Comparison of ENCODE assay signal across 14 cellular contexts in genomic region chrX:2559124-2559523, GRCh38.
"Had no signal": no experiment of that assay in that cellular context is flagged by ENCODE, and none has a peak within 500 bp of the region (broad histone marks: within the 10 kb centered on the region; RNA-seq: fewer than 3 reads in every experiment).

No MANE protein-coding gene starts in this region.

- H3K27ac Mint-ChIP-seq: activated naive CD4-positive, alpha-beta T cell treated with anti-CD3 and anti-CD28 coated beads, Interleukin-2, amount 50 U/mL, for 24 hours; immature natural killer cell; memory B cell; progenitor cell of endocrine pancreas had no signal

- H3K36me3 ChIP-seq: tibial nerve had no signal

- H3K4me1 Mint-ChIP-seq: activated naive CD4-positive, alpha-beta T cell treated with anti-CD3 and anti-CD28 coated beads, Interleukin-2, amount 50 U/mL, for 24 hours; immature natural killer cell; memory B cell had no signal

- DNase-seq: activated CD4-positive, alpha-beta T cell treated with anti-CD3 and anti-CD28 coated beads for 48 hours; activated CD4-positive, CD25-positive, alpha-beta regulatory T cell; activated CD8-positive, alpha-beta memory T cell treated with anti-CD3 and anti-CD28 coated beads, Interleukin-2, amount 50 U/mL, for 4 hours; activated gamma-delta T cell; immature natural killer cell; kidney glomerular epithelial cell; stimulated activated CD4-positive, alpha-beta T cell treated with anti-CD3 and anti-CD28 coated beads, Interleukin-2, amount 100 ng/mL, for 24 hours; stimulated activated naive CD8-positive, alpha-beta T cell treated with anti-CD3 and anti-CD28 coated beads, Interleukin-15, Interleukin-2, amounts not matched to agents 100 U/mL and 50 U/mL, for 24 hours; T1000 had no signal

- H3K9me3 ChIP-seq: tibial nerve had no signal

- H3K4me3 Mint-ChIP-seq: activated naive CD4-positive, alpha-beta T cell treated with anti-CD3 and anti-CD28 coated beads, Interleukin-2, amount 50 U/mL, for 24 hours; immature natural killer cell; memory B cell; neural crest cell had no signal

- H3K36me3 Mint-ChIP-seq: activated naive CD4-positive, alpha-beta T cell treated with anti-CD3 and anti-CD28 coated beads, Interleukin-2, amount 50 U/mL, for 24 hours; immature natural killer cell had no signal

- H3K27ac ChIP-seq: tibial nerve had no signal

- H3K9me3 Mint-ChIP-seq: activated naive CD4-positive, alpha-beta T cell treated with anti-CD3 and anti-CD28 coated beads, Interleukin-2, amount 50 U/mL, for 24 hours had no signal

- H3K27me3 ChIP-seq: tibial nerve had no signal

- H3K4me3 ChIP-seq: tibial nerve had no signal

- H3K4me1 ChIP-seq: tibial nerve had no signal
